ENCODE assay signal across 8 cellular contexts in genomic region chr14:23555882-23556699, GRCh38. TPM values are rescaled to one million over a fixed set of nuclear protein-coding genes. Genes with fewer than 3 reads are reported as not detected.
DNase-seq lines count a peak whose midpoint lies in the region; ATAC-seq, FAIRE-seq and TF ChIP-seq lines count a peak whose summit lies in the region.

Gene THTPA, plus strand, starts transcription at chr14:23556271. Its CDS starts 487 bp downstream, at chr14:23556758.

- intact Hi-C loops in T-helper 1 cell treated with Interleukin-12 subunit alpha and Interleukin-12 subunit beta and Interleukin-4 antibody, amounts not matched to agents 30 ng/mL and 1 ng/mL, for 36 hours (cut with micrococcal nuclease), result loop anchor here (1.0 to 10.0 kb wide), 10 partner anchors 11 to 971 kb away; partner anchors contain the start of genes AP1G2, DAD1, DCAF11 and EMC9
- intact Hi-C loops in left ventricle myocardium superior (cut with micrococcal nuclease), result loop anchor here (5.0 kb wide), 1 partner anchor 79 kb away; no protein-coding TSS in a partner anchor

- DNase-seq in NCI-H146 (lab: John Stamatoyannopoulos, UW) (peak; percentile 91), amniotic epithelial cell (ENCODE audit: low read depth) (peak; percentile 82), left ventricle myocardium superior (peak; percentile 97), pulmonary artery endothelial cell (ENCODE audit: low read depth, low spot score) (peak; percentile 44), urothelium cell line (ENCODE audit: low spot score) (peak; percentile 92)

- TF ChIP-seq POLR2A in GM15510 (IDR thresholded peaks at IDR 0.05; ENCODE audit: borderline replicate concordance, extremely low read depth, insufficient read length), result peak; percentile 86

- FAIRE-seq in urothelium cell line (lab: Jason Lieb, UNC), result no peak

- ATAC-seq in HG02870 (IDR thresholded peaks at IDR 0.05; ENCODE audit: unreplicated experiment) (peak; percentile 79), left ventricle myocardium superior (peak; percentile 94)

RNA-seq across cellular contexts. Expression of gene THTPA, which starts in this region (rescaled TPM):
- total RNA-seq in T-helper 1 cell treated with Interleukin-12 subunit alpha and Interleukin-12 subunit beta and Interleukin-4 antibody, amounts not matched to agents 30 ng/mL and 1 ng/mL, for 36 hours, result 16.8 and 17.7 TPM in 2 replicates
- total RNA-seq in left ventricle myocardium superior, result 20.2 TPM
- 12.2 and 15.7 TPM in 2 replicates for total RNA-seq in pulmonary artery endothelial cell

Comparison
In these comparisons a context has a peak if more than half of its experiments do, and no peak if none do; other contexts are left out.
1. Peak in every context shown above with its lines: DNase-seq and ATAC-seq.
2. DNase-seq: peak in every context shown above with its lines; median percentile 97 in left ventricle myocardium superior; 92 in urothelium cell line; 91 in NCI-H146; 82 in amniotic epithelial cell; 44 in pulmonary artery endothelial cell.